Comparison of ENCODE assay signal across 1 cellular context in the genomic region with DNA sequence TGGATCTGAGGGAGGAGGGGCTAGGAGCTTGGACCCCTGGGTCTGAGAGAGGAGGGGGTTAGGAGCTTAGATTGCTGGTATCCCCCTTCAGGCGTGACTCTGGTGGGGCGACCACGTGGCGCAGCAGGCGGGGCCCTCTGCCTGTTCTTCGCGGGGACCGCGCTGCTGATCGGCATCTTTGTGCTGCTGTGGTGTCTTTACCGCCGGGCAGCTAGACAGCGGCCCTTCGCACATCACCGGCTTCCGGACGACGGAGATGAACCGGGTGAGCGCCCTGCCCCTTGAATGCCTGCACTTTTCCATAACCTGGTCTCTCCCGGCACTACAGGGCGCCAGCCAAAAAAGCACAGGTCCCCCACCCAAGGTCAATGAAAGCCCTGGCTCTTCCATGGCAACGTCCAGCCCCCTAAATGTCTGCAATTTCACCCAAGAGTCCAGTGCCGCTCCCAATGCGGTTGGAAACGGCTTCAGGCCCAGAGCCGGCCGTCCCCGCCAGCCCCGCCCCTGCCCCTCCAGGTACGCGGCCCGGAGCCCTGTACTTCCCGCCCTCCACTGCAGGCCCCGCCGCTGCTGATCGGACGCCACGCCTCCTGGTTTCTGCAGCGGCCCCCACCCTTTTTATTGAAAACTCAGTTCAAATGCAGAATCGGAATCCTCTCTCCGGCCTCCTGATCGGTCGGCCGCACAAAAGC.
TF ChIP-seq lines count a peak whose summit lies in the region.

No MANE protein-coding gene starts in this region.

TF ChIP-seq in K562, 482 proteins besides CTCF, POLR2A, EP300 and RAD21 (continued from another document and continues in another):
- TF ChIP-seq, protein P1, sequence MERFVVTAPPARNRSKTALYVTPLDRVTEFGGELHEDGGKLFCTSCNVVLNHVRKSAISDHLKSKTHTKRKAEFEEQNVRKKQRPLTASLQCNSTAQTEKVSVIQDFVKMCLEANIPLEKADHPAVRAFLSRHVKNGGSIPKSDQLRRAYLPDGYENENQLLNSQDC (CRISPR knock-in tag; IDR thresholded peaks at IDR 0.05): no peak
- TF ChIP-seq ZNF431 (CRISPR knock-in tag; IDR thresholded peaks at IDR 0.05) (peak; percentile 63; the same call in 1 of the 2 replicates), SLC30A9 (CRISPR knock-in tag; IDR thresholded peaks at IDR 0.05) (no peak), ZNF75A (CRISPR knock-in tag; IDR thresholded peaks at IDR 0.05) (no peak), NR3C1 (CRISPR knock-in tag; IDR thresholded peaks at IDR 0.05) (no peak), CHD2 (IDR thresholded peaks at IDR 0.05; ENCODE audit: low read depth, low read length) (no peak), XRCC5 (IDR thresholded peaks at IDR 0.05; ENCODE audit: low read depth, low read length) (no peak), RFX5 (IDR thresholded peaks at IDR 0.05; ENCODE audit: low read depth, low read length) (no peak), ZNF384 (IDR thresholded peaks at IDR 0.05; ENCODE audit: low read depth, low read length) (no peak), ZNF175 (CRISPR knock-in tag; IDR thresholded peaks at IDR 0.05; ENCODE audit: low read depth) (no peak), OTX1 (CRISPR knock-in tag; IDR thresholded peaks at IDR 0.05) (no peak), POLR2H (tag; IDR thresholded peaks at IDR 0.05; ENCODE audit: low read depth) (no peak), TSC22D4 (tag; IDR thresholded peaks at IDR 0.05) (no peak), CREM (IDR thresholded peaks at IDR 0.05; ENCODE audit: low read depth) (no peak), ZNF695 (CRISPR knock-in tag; IDR thresholded peaks at IDR 0.05) (no peak), ZNF324 (CRISPR knock-in tag; IDR thresholded peaks at IDR 0.05) (no peak), HMBOX1 (IDR thresholded peaks at IDR 0.05) (no peak), TCF3 (CRISPR knock-in tag; IDR thresholded peaks at IDR 0.05) (no peak), BRF1 (IDR thresholded peaks at IDR 0.05; ENCODE audit: borderline replicate concordance, extremely low read depth, insufficient read length) (no peak), ZNF12 (CRISPR knock-in tag; IDR thresholded peaks at IDR 0.05) (no peak), DLX4 (CRISPR knock-in tag; IDR thresholded peaks at IDR 0.05) (no peak), TRIM28 (IDR thresholded peaks at IDR 0.05) (no peak), ASH1L (IDR thresholded peaks at IDR 0.05; ENCODE audit: borderline replicate concordance, low read depth, partially characterized antibody) (no peak), SAFB2 (IDR thresholded peaks at IDR 0.05; ENCODE audit: borderline replicate concordance, low read depth, low read length, severe bottlenecking) (no peak), MAFG (tag; conservative IDR thresholded peaks at IDR 0.05) (no peak), POLR3A (IDR thresholded peaks at IDR 0.05; ENCODE audit: borderline replicate concordance, extremely low read depth, insufficient read depth, insufficient read length) (no peak), ZBED1 (IDR thresholded peaks at IDR 0.05) (no peak), MTA3 (IDR thresholded peaks at IDR 0.05; ENCODE audit: borderline replicate concordance) (0 out of 2 replicates have a peak, but pooled peaks have one; percentile 38), ELF2 (CRISPR knock-in tag; IDR thresholded peaks at IDR 0.05) (no peak), FOS (IDR thresholded peaks at IDR 0.05; ENCODE audit: extremely low read depth, insufficient read length) (no peak), ZFX (CRISPR knock-in tag; IDR thresholded peaks at IDR 0.05) (peak; percentile 62), ZNF263 (CRISPR knock-in tag; IDR thresholded peaks at IDR 0.05; ENCODE audit: borderline replicate concordance) (no peak)
- TF ChIP-seq, protein P2, sequence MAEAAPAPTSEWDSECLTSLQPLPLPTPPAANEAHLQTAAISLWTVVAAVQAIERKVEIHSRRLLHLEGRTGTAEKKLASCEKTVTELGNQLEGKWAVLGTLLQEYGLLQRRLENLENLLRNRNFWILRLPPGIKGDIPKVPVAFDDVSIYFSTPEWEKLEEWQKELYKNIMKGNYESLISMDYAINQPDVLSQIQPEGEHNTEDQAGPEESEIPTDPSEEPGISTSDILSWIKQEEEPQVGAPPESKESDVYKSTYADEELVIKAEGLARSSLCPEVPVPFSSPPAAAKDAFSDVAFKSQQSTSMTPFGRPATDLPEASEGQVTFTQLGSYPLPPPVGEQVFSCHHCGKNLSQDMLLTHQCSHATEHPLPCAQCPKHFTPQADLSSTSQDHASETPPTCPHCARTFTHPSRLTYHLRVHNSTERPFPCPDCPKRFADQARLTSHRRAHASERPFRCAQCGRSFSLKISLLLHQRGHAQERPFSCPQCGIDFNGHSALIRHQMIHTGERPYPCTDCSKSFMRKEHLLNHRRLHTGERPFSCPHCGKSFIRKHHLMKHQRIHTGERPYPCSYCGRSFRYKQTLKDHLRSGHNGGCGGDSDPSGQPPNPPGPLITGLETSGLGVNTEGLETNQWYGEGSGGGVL (CRISPR knock-in tag; IDR thresholded peaks at IDR 0.05): no peak
- TF ChIP-seq, protein P3, sequence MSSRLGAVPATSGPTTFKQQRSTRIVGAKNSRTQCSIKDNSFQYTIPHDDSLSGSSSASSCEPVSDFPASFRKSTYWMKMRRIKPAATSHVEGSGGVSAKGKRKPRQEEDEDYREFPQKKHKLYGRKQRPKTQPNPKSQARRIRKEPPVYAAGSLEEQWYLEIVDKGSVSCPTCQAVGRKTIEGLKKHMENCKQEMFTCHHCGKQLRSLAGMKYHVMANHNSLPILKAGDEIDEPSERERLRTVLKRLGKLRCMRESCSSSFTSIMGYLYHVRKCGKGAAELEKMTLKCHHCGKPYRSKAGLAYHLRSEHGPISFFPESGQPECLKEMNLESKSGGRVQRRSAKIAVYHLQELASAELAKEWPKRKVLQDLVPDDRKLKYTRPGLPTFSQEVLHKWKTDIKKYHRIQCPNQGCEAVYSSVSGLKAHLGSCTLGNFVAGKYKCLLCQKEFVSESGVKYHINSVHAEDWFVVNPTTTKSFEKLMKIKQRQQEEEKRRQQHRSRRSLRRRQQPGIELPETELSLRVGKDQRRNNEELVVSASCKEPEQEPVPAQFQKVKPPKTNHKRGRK (tag; IDR thresholded peaks at IDR 0.05): no peak
- TF ChIP-seq, protein P4, sequence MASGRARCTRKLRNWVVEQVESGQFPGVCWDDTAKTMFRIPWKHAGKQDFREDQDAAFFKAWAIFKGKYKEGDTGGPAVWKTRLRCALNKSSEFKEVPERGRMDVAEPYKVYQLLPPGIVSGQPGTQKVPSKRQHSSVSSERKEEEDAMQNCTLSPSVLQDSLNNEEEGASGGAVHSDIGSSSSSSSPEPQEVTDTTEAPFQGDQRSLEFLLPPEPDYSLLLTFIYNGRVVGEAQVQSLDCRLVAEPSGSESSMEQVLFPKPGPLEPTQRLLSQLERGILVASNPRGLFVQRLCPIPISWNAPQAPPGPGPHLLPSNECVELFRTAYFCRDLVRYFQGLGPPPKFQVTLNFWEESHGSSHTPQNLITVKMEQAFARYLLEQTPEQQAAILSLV (tag; IDR thresholded peaks at IDR 0.05): no peak
- TF ChIP-seq, protein P5, sequence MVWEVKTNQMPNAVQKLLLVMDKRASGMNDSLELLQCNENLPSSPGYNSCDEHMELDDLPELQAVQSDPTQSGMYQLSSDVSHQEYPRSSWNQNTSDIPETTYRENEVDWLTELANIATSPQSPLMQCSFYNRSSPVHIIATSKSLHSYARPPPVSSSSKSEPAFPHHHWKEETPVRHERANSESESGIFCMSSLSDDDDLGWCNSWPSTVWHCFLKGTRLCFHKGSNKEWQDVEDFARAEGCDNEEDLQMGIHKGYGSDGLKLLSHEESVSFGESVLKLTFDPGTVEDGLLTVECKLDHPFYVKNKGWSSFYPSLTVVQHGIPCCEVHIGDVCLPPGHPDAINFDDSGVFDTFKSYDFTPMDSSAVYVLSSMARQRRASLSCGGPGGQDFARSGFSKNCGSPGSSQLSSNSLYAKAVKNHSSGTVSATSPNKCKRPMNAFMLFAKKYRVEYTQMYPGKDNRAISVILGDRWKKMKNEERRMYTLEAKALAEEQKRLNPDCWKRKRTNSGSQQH (CRISPR knock-in tag; IDR thresholded peaks at IDR 0.05): no peak
- TF ChIP-seq, protein P6, sequence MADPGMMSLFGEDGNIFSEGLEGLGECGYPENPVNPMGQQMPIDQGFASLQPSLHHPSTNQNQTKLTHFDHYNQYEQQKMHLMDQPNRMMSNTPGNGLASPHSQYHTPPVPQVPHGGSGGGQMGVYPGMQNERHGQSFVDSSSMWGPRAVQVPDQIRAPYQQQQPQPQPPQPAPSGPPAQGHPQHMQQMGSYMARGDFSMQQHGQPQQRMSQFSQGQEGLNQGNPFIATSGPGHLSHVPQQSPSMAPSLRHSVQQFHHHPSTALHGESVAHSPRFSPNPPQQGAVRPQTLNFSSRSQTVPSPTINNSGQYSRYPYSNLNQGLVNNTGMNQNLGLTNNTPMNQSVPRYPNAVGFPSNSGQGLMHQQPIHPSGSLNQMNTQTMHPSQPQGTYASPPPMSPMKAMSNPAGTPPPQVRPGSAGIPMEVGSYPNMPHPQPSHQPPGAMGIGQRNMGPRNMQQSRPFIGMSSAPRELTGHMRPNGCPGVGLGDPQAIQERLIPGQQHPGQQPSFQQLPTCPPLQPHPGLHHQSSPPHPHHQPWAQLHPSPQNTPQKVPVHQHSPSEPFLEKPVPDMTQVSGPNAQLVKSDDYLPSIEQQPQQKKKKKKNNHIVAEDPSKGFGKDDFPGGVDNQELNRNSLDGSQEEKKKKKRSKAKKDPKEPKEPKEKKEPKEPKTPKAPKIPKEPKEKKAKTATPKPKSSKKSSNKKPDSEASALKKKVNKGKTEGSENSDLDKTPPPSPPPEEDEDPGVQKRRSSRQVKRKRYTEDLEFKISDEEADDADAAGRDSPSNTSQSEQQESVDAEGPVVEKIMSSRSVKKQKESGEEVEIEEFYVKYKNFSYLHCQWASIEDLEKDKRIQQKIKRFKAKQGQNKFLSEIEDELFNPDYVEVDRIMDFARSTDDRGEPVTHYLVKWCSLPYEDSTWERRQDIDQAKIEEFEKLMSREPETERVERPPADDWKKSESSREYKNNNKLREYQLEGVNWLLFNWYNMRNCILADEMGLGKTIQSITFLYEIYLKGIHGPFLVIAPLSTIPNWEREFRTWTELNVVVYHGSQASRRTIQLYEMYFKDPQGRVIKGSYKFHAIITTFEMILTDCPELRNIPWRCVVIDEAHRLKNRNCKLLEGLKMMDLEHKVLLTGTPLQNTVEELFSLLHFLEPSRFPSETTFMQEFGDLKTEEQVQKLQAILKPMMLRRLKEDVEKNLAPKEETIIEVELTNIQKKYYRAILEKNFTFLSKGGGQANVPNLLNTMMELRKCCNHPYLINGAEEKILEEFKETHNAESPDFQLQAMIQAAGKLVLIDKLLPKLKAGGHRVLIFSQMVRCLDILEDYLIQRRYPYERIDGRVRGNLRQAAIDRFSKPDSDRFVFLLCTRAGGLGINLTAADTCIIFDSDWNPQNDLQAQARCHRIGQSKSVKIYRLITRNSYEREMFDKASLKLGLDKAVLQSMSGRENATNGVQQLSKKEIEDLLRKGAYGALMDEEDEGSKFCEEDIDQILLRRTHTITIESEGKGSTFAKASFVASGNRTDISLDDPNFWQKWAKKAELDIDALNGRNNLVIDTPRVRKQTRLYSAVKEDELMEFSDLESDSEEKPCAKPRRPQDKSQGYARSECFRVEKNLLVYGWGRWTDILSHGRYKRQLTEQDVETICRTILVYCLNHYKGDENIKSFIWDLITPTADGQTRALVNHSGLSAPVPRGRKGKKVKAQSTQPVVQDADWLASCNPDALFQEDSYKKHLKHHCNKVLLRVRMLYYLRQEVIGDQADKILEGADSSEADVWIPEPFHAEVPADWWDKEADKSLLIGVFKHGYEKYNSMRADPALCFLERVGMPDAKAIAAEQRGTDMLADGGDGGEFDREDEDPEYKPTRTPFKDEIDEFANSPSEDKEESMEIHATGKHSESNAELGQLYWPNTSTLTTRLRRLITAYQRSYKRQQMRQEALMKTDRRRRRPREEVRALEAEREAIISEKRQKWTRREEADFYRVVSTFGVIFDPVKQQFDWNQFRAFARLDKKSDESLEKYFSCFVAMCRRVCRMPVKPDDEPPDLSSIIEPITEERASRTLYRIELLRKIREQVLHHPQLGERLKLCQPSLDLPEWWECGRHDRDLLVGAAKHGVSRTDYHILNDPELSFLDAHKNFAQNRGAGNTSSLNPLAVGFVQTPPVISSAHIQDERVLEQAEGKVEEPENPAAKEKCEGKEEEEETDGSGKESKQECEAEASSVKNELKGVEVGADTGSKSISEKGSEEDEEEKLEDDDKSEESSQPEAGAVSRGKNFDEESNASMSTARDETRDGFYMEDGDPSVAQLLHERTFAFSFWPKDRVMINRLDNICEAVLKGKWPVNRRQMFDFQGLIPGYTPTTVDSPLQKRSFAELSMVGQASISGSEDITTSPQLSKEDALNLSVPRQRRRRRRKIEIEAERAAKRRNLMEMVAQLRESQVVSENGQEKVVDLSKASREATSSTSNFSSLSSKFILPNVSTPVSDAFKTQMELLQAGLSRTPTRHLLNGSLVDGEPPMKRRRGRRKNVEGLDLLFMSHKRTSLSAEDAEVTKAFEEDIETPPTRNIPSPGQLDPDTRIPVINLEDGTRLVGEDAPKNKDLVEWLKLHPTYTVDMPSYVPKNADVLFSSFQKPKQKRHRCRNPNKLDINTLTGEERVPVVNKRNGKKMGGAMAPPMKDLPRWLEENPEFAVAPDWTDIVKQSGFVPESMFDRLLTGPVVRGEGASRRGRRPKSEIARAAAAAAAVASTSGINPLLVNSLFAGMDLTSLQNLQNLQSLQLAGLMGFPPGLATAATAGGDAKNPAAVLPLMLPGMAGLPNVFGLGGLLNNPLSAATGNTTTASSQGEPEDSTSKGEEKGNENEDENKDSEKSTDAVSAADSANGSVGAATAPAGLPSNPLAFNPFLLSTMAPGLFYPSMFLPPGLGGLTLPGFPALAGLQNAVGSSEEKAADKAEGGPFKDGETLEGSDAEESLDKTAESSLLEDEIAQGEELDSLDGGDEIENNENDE (IDR thresholded peaks at IDR 0.05; ENCODE audit: low read depth, low read length): no peak
- TF ChIP-seq, protein P7, sequence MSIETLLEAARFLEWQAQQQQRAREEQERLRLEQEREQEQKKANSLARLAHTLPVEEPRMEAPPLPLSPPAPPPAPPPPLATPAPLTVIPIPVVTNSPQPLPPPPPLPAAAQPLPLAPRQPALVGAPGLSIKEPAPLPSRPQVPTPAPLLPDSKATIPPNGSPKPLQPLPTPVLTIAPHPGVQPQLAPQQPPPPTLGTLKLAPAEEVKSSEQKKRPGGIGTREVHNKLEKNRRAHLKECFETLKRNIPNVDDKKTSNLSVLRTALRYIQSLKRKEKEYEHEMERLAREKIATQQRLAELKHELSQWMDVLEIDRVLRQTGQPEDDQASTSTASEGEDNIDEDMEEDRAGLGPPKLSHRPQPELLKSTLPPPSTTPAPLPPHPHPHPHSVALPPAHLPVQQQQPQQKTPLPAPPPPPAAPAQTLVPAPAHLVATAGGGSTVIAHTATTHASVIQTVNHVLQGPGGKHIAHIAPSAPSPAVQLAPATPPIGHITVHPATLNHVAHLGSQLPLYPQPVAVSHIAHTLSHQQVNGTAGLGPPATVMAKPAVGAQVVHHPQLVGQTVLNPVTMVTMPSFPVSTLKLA (conservative IDR thresholded peaks at IDR 0.05): peak in 1 of 2 experiments; percentile 77; a peak in 3 of 4 replicates
